31 cellular contexts compared by ENCODE assay signal in the genomic region with DNA sequence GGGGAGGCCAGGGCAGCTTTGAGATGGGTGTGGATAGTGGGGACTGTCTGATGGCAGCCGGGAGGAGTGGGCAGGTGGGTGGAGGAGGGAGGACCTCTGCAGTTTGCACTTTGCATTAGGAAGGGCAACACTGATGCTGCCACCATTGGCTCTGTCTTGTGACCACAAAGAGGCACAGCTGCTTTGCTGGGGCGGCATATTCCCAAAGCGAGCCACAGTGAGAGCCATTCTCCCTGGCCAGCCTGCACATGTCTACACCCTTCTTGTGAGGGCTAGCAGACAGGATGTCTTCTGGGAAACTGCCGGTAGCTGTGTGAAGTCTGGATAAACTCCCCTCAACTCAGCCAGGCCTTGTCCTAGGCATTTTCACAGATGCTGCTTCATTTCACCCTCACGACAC. TPM values are rescaled to one million over a fixed set of nuclear protein-coding genes. Genes with fewer than 3 reads are reported as not detected.
"Had no signal": no experiment of that assay in that cellular context is flagged by ENCODE, and none has a peak within 500 bp of the region (broad histone marks: within the 10 kb centered on the region; RNA-seq: fewer than 3 reads in every experiment).

No MANE protein-coding gene starts in this region.

- H3K4me3 ChIP-seq: adrenal gland, ascending aorta, coronary artery, dorsolateral prefrontal cortex, gastrocnemius medialis, left ventricle myocardium inferior, lung, mucosa of descending colon, right lobe of liver, skin epidermis, thoracic aorta, uterus had no signal

- H3K27me3 ChIP-seq: adrenal gland, ascending aorta, brain microvascular endothelial cell, dorsolateral prefrontal cortex, gastrocnemius medialis, neutrophil, right lobe of liver, uterus had no signal

- H3K27ac ChIP-seq: adrenal gland, ascending aorta, brain microvascular endothelial cell, coronary artery, dorsolateral prefrontal cortex, gastrocnemius medialis, left ventricle myocardium inferior, neutrophil, right lobe of liver, thoracic aorta, uterus had no signal

- H3K36me3 ChIP-seq: adrenal gland, gastrocnemius medialis, uterus had no signal

- DNase-seq: activated CD4-positive, alpha-beta T cell treated with anti-CD3 and anti-CD28 coated beads for 1 hour; activated CD4-positive, alpha-beta T cell treated with anti-CD3 and anti-CD28 coated beads, Interleukin-2, amount 50 U/mL, for 1 hour; activated CD8-positive, alpha-beta T cell treated with anti-CD3 and anti-CD28 coated beads for 36 hours; activated naive CD4-positive, alpha-beta T cell treated with Interleukin-2 at 50 U/mL for 16 hours; activated T-cell treated with anti-CD3 and anti-CD28 coated beads for 4 hours; activated T-cell treated with anti-CD3 and anti-CD28 coated beads, Interleukin-2, amount 50 U/mL, for 72 hours; adrenal gland; brain microvascular endothelial cell; dorsolateral prefrontal cortex; effector memory CD4-positive, alpha-beta T cell; gastrocnemius medialis; glutamatergic neuron; left ventricle myocardium inferior; mucosa of descending colon; right lobe of liver; stimulated activated CD4-positive, alpha-beta T cell treated with anti-CD3 and anti-CD28 coated beads, Interleukin-12 subunit alpha, Interleukin-12 subunit beta, amount 100 ng/mL, for 4 hours; stimulated activated CD4-positive, alpha-beta T cell treated with anti-CD3 and anti-CD28 coated beads, Interleukin-4, amount 100 ng/mL, for 1 hour; stimulated activated naive CD8-positive, alpha-beta T cell treated with anti-CD3 and anti-CD28 coated beads, Interleukin-15, Interleukin-2, amounts not matched to agents 100 U/mL and 50 U/mL, for 24 hours; T-helper 2 cell; trophoblast cell; uterus had no signal

- H3K4me1 ChIP-seq: adrenal gland, gastrocnemius medialis, right lobe of liver, uterus had no signal

- H3K27me3 Mint-ChIP-seq: activated CD8-positive, alpha-beta T cell treated with anti-CD3 and anti-CD28 coated beads for 36 hours; activated naive CD8-positive, alpha-beta T cell; progenitor cell of endocrine pancreas had no signal

- H3K4me3 Mint-ChIP-seq: activated CD8-positive, alpha-beta T cell treated with anti-CD3 and anti-CD28 coated beads for 36 hours; activated naive CD8-positive, alpha-beta T cell; activated T-cell treated with anti-CD3 and anti-CD28 coated beads, Interleukin-2, amount 50 U/mL, for 72 hours; nephron; WTC11 had no signal

- H3K9me3 ChIP-seq: adrenal gland, ascending aorta, gastrocnemius medialis, left ventricle myocardium inferior, mucosa of descending colon, neutrophil, right lobe of liver, thoracic aorta, uterus had no signal

- H3K27ac Mint-ChIP-seq: activated CD8-positive, alpha-beta T cell treated with anti-CD3 and anti-CD28 coated beads for 36 hours; activated naive CD8-positive, alpha-beta T cell; activated T-cell treated with anti-CD3 and anti-CD28 coated beads, Interleukin-2, amount 50 U/mL, for 72 hours; nephron; progenitor cell of endocrine pancreas had no signal

- H3K36me3 Mint-ChIP-seq: activated naive CD8-positive, alpha-beta T cell had no signal

- H3K9me3 Mint-ChIP-seq: activated CD8-positive, alpha-beta T cell treated with anti-CD3 and anti-CD28 coated beads for 36 hours; activated T-cell treated with anti-CD3 and anti-CD28 coated beads, Interleukin-2, amount 50 U/mL, for 72 hours; nephron; WTC11 had no signal

RNA-seq across cellular contexts. Expression of a gene that starts 38.3 kb away (rescaled TPM):
- total RNA-seq: ascending aorta had no signal
